In genomic region chr12:16136206-16136605, GRCh38 we compare ENCODE assay signal across 13 cellular contexts.
DNase-seq lines count a peak whose midpoint lies in the region; ATAC-seq and TF ChIP-seq lines count a peak whose summit lies in the region.
"Had no signal": no experiment of that assay in that cellular context is flagged by ENCODE, and none has a peak within 500 bp of the region (broad histone marks: within the 10 kb centered on the region; RNA-seq: fewer than 3 reads in every experiment).

No MANE protein-coding gene starts in this region.

- H3K4me1 ChIP-seq in lower lobe of right lung (no peaks in the 10 kb centered on the region), neural progenitor cell (no peaks in the 10 kb centered on the region)

- TF ChIP-seq CTCF in lower lobe of right lung (IDR thresholded peaks at IDR 0.05), result no peak
- TF ChIP-seq CTCF in neural progenitor cell (IDR thresholded peaks at IDR 0.05), result no peak
- TF ChIP-seq CTCF in CD4-positive, alpha-beta T cell (IDR thresholded peaks at IDR 0.05), result no peak

- no peak overlapping the region for H3K9ac ChIP-seq in neural progenitor cell

- CTCF ChIA-PET in CD4-positive, alpha-beta T cell (lab: Charles Lee), result no interaction called here

- intact Hi-C loops in lower lobe of right lung (cut with DNase I), result no loop called here
- intact Hi-C loops in CD4-positive, alpha-beta T cell (cut with DNase I, micrococcal nuclease), result no loop called here

- H3K4me1 Mint-ChIP-seq in neural progenitor cell, result no peaks in the 10 kb centered on the region
- H3K4me1 Mint-ChIP-seq in CD4-positive, alpha-beta T cell (ENCODE audit: low read depth), result no peaks in the 10 kb centered on the region
- H3K4me1 Mint-ChIP-seq: CD14-positive monocyte; CD8-positive, alpha-beta memory T cell; GM23338 had no signal

- POLR2A ChIA-PET in CD4-positive, alpha-beta T cell (lab: Charles Lee), result no interaction called here

- no peaks in the 10 kb centered on the region for H3K27me3 Mint-ChIP-seq in neural progenitor cell (ENCODE audit: insufficient read depth, low read depth)
- H3K27me3 Mint-ChIP-seq in CD4-positive, alpha-beta T cell, result no peaks in the 10 kb centered on the region
- H3K27me3 Mint-ChIP-seq: CD8-positive, alpha-beta memory T cell had no signal

- H3K27me3 ChIP-seq in lower lobe of right lung (ENCODE audit: low read depth) (no peaks in the 10 kb centered on the region), neural progenitor cell (no peaks in the 10 kb centered on the region)
- no peaks in the 10 kb centered on the region for H3K27me3 ChIP-seq in CD4-positive, alpha-beta T cell (ENCODE audit: control insufficient read depth, insufficient read depth, low read length)

- H3K36me3 ChIP-seq in lower lobe of right lung (no peaks in the 10 kb centered on the region), neural progenitor cell (no peaks in the 10 kb centered on the region)

- no peak overlapping the region for H3K27ac Mint-ChIP-seq in neural progenitor cell
- H3K27ac Mint-ChIP-seq in CD4-positive, alpha-beta T cell, result no peak overlapping the region
- H3K27ac Mint-ChIP-seq: CD14-positive monocyte; CD8-positive, alpha-beta memory T cell; GM23338 had no signal

- H3K27ac ChIP-seq in lower lobe of right lung (no peak overlapping the region), neural progenitor cell (no peak overlapping the region)
- H3K27ac ChIP-seq in CD4-positive, alpha-beta T cell (ENCODE audit: low read depth, low read length), result no peak overlapping the region
- H3K27ac ChIP-seq: 22Rv1 had no signal

- no peaks in the 10 kb centered on the region for H3K36me3 Mint-ChIP-seq in neural progenitor cell
- no peaks in the 10 kb centered on the region for H3K36me3 Mint-ChIP-seq in CD4-positive, alpha-beta T cell (ENCODE audit: low read depth)
- H3K36me3 Mint-ChIP-seq: CD14-positive monocyte; CD8-positive, alpha-beta memory T cell had no signal

- H3K4me3 ChIP-seq in lower lobe of right lung, result no peak overlapping the region
- no peak overlapping the region for H3K4me3 ChIP-seq in neural progenitor cell
- H3K4me3 ChIP-seq: GM23338 had no signal

- H3K4me3 Mint-ChIP-seq in neural progenitor cell, result no peak overlapping the region
- no peak overlapping the region for H3K4me3 Mint-ChIP-seq in CD4-positive, alpha-beta T cell
- H3K4me3 Mint-ChIP-seq: CD14-positive monocyte; CD8-positive, alpha-beta memory T cell; GM23338 had no signal

- peak; percentile 84 for ATAC-seq in left lobe of liver
- ATAC-seq in lower lobe of right lung, result peak; percentile 38 to 89
- no peak for ATAC-seq in GM21515 (IDR thresholded peaks at IDR 0.05; ENCODE audit: unreplicated experiment)
- no peak for ATAC-seq in CD4-positive, alpha-beta T cell (ENCODE audit: poor library complexity)
- ATAC-seq: GM23338 had no signal

- H2AFZ ChIP-seq in neural progenitor cell (replicated peaks), result no peak overlapping the region
- H2AFZ ChIP-seq: GM23338 had no signal

- H3F3A ChIP-seq in neural progenitor cell (ENCODE audit: low read depth), result no peaks in the 10 kb centered on the region

- DNase-seq in DMS53 treated with DMSO at 0.1 percent for 48 hours (lab: John Stamatoyannopoulos, UW; ENCODE audit: unreplicated experiment) (peak; percentile 21), DMS53 (lab: John Stamatoyannopoulos, UW) (no peak), left lobe of liver (ENCODE audit: low spot score) (no peak), lower lobe of right lung (no peak), neural progenitor cell (ENCODE audit: low spot score) (no peak)
- no peak for DNase-seq in CD4-positive, alpha-beta T cell
- DNase-seq: Caco-2; CD8-positive, alpha-beta memory T cell; H7 had no signal

- H4K20me1 ChIP-seq in neural progenitor cell (ENCODE audit: low read depth), result no peaks in the 10 kb centered on the region

- H3K9me3 Mint-ChIP-seq in neural progenitor cell, result peaks cover 17% of the 10 kb centered on the region
- H3K9me3 Mint-ChIP-seq in CD4-positive, alpha-beta T cell, result peaks cover 10% of the 10 kb centered on the region

- no peak overlapping the region for H3K4me2 ChIP-seq in neural progenitor cell
- H3K4me2 ChIP-seq: GM23338 had no signal

- H3K9me3 ChIP-seq in lower lobe of right lung, result peaks cover 40% of the 10 kb centered on the region
- peaks cover 3% of the 10 kb centered on the region for H3K9me3 ChIP-seq in neural progenitor cell (ENCODE audit: low read depth)
- H3K9me3 ChIP-seq in CD4-positive, alpha-beta T cell (ENCODE audit: control insufficient read depth, low read length), result peaks cover 14% of the 10 kb centered on the region

- no peaks in the 10 kb centered on the region for H3K79me2 ChIP-seq in neural progenitor cell (ENCODE audit: low read depth)

Comparison
In these comparisons a context has a peak if more than half of its experiments do, and no peak if none do; other contexts are left out.
1. ATAC-seq: peak in left lobe of liver (single experiment) and lower lobe of right lung (2 of 2); none in GM21515 (single experiment) and CD4-positive, alpha-beta T cell (single experiment).